In the genomic region with DNA sequence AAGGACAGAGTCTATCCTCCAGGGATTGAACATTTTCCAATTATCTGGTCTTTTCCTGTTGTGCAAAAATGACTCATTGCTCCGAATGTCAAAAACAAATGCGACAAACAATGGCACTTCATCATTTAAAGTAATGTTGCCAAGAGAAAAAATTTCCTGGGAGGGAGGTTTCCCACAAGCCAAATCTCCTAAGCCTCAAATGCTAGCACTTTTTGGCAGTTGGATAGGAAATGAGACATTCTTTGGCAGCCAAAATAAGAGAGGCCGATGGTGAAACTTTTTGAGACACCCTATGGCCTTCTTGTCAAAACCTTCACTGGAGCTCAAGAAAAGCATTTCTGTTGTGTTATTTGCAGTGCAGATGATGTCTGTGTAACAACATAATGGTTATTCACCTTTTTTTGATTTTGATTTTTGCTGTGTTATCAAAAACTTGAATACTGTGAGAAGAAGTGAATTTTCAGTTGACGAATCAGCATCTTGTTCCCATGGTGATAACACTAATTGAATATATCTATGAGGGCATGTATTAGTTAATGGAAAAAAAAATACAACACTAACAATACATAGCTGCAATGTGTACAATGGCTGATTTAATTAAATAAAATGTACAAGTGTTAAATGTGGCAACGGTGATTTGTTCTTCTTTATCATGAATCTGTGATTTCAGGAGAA, we compare ENCODE assay signal across 11 cellular contexts.
DNase-seq lines count a peak whose midpoint lies in the region; ATAC-seq and TF ChIP-seq lines count a peak whose summit lies in the region.
"Had no signal": no experiment of that assay in that cellular context is flagged by ENCODE, and none has a peak within 500 bp of the region (broad histone marks: within the 10 kb centered on the region; RNA-seq: fewer than 3 reads in every experiment).

No MANE protein-coding gene starts in this region.

- H3K27me3 ChIP-seq in adipocyte (replicated peaks; ENCODE audit: control insufficient read depth, insufficient read depth, low read length) (no peaks in the 10 kb centered on the region), psoas muscle (ENCODE audit: insufficient read depth in 3 of 3, low read length in 2 of 3) (no peaks in the 10 kb centered on the region), H7 (ENCODE audit: control insufficient read depth, insufficient read depth, low read length) (no peaks in the 10 kb centered on the region)

- peak; percentile 18 to 69 (median 60) for ATAC-seq in psoas muscle
- ATAC-seq in HG02642 (IDR thresholded peaks at IDR 0.05; ENCODE audit: poor library complexity, unreplicated experiment): no peak
- no peak for ATAC-seq in GM18858 (IDR thresholded peaks at IDR 0.05; ENCODE audit: unreplicated experiment)

- peak overlapping the region; percentile 54 for H3K27ac ChIP-seq in psoas muscle

- H3K4me3 ChIP-seq in adipocyte (ENCODE audit: low read length) (peak overlapping the region; percentile 60), fibroblast of the aortic adventitia (ENCODE audit: low read depth, low read length) (no peak overlapping the region), psoas muscle (no peak overlapping the region), H7 (ENCODE audit: insufficient read depth, low read depth, low read length) (no peak overlapping the region)

- peak overlapping the region; percentile 70 for H3K9ac ChIP-seq in adipocyte (ENCODE audit: low read length)

- TF ChIP-seq CTCF in fibroblast of the aortic adventitia (IDR thresholded peaks at IDR 0.05; ENCODE audit: insufficient read depth, low read length) (no peak), psoas muscle (IDR thresholded peaks at IDR 0.05) (no peak)

- peak; percentile 30 for DNase-seq in Daoy (ENCODE audit: low read depth)
- peak; percentile 83 for DNase-seq in adipocyte (ENCODE audit: low read depth)
- DNase-seq in fibroblast of the aortic adventitia (ENCODE audit: low read depth): peak; percentile 96
- no peak for DNase-seq in psoas muscle
- no peak for DNase-seq in HUDEP-2 (lab: John Stamatoyannopoulos, UW; ENCODE audit: unreplicated experiment in 76 of 76)
- DNase-seq in H7: no peak
- DNase-seq: activated T-cell treated with anti-CD3 and anti-CD28 coated beads, Interleukin-2, amount 50 U/mL, for 1 hour; NCI-H1105 treated with DMSO at 0.1 percent for 48 hours; T1000 had no signal

- H3K9me3 ChIP-seq in adipocyte (ENCODE audit: control insufficient read depth, low read length) (no peaks in the 10 kb centered on the region), psoas muscle (no peaks in the 10 kb centered on the region)

- H3K36me3 ChIP-seq in adipocyte (ENCODE audit: control insufficient read depth, insufficient read depth, low read length, severe bottlenecking) (peaks cover 31% of the 10 kb centered on the region), psoas muscle (ENCODE audit: insufficient read depth in 1 of 2, low read depth in 1 of 2) (peaks cover 0 to 22% of the 10 kb centered on the region in 2 donors), H7 (replicated peaks; ENCODE audit: control insufficient read depth, insufficient read depth, low read length) (peaks cover 2% of the 10 kb centered on the region; the same call in 1 of the 2 replicates)

- H3K4me1 ChIP-seq in adipocyte (ENCODE audit: control insufficient read depth, insufficient read depth, low read length) (peaks cover 44% of the 10 kb centered on the region), psoas muscle (peaks cover 5% of the 10 kb centered on the region)

- intact Hi-C loops in psoas muscle (cut with DNase I): loop anchor here in 1 of 2 donors (10.0 kb wide), 1 partner anchor 392 kb away; no protein-coding TSS in a partner anchor

- WGBS in psoas muscle, 3 donors: 51 to 54% (median 52%) methylated on average over 5 of the region's 5 CpGs

Comparison
In these comparisons a context has a peak if more than half of its experiments do, and no peak if none do; other contexts are left out.
1. DNase-seq: peak in Daoy (single experiment), adipocyte (single experiment) and fibroblast of the aortic adventitia (single experiment); none in psoas muscle (0 of 2), HUDEP-2 (0 of 76) and H7 (single experiment).
2. ATAC-seq: peak in psoas muscle (4 of 4); none in HG02642 (single experiment) and GM18858 (single experiment).